9 cellular contexts compared by ENCODE assay signal in the genomic region with DNA sequence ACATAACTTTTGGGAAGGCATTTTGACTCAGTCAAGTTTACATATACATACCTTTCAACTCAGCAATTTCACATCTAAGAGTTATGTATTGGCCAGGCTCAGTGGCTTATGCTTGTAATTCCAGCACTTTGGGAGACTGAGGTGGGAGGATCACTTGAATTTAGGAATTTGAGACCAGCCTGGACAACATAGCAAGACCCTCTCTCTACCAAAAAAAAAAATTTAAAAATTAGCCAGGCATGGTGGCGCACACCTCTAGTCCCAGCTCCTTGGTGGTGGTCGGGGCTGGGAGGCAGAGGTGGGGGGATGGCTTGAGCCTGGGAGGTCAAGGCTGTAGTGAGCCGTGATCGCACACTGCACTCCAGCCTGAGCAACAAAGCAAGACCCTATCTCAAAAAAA.
"Had no signal": no experiment of that assay in that cellular context is flagged by ENCODE, and none has a peak within 500 bp of the region (broad histone marks: within the 10 kb centered on the region; RNA-seq: fewer than 3 reads in every experiment).

No MANE protein-coding gene starts in this region.

- DNase-seq: H9, HCEC 1CT, HFFc6, KG1 had no signal

- H3K27ac Mint-ChIP-seq: GM23338, H9, HFFc6, IgD-negative memory B cell had no signal

- H3K27me3 Mint-ChIP-seq: IgD-negative memory B cell had no signal

- FAIRE-seq: H1, H54 had no signal

- H3K4me2 ChIP-seq: GM23338 had no signal

- H3K4me3 Mint-ChIP-seq: GM23338, H9, HFFc6, IgD-negative memory B cell had no signal

- H3K4me3 ChIP-seq: GM23338 had no signal

- H3K9me3 Mint-ChIP-seq: GM23338, HFFc6, IgD-negative memory B cell had no signal

- H2AFZ ChIP-seq: GM23338 had no signal

- H3K36me3 Mint-ChIP-seq: IgD-negative memory B cell had no signal

- H3K27ac ChIP-seq: HL-60 had no signal

- ATAC-seq: GM23338 had no signal
